8 cellular contexts compared by ENCODE assay signal in the genomic region with DNA sequence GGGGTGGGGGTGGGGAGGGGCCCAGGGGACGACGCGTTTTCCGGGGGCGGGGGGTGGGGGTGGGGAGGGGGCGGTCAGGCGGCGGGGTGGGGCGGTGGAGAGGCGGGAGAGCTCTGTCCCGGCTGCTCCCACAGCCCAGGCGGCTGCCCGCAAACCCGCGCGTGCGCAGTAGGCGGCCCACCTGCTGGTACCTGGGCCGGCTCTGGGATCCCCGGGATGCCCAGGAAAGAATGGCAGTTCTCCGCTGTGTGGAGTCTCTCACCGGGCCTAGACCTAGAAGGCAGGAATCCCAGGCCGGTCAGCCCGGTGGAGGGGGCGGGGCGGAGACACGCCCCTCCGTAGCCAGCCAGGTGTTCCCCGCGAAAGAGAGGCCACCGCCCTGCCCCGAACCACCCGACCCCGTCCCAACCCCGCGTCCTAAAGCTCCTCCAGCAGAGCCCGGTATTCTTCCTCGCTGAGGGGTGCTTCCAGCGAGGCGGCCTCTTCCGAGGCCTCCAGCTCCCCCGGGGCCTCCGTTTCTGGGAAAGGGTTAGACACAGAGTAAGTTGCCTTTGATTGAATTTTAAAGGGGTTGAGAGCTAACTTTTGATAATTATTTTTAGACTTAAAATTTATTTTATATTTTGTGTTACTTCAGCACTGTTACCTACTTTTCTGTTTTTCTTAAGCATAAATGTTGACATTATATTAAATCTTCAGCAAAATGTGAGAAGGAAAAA. TPM values are rescaled to one million over a fixed set of nuclear protein-coding genes. Genes with fewer than 3 reads are reported as not detected.
DNase-seq lines count a peak whose midpoint lies in the region; ATAC-seq, FAIRE-seq and TF ChIP-seq lines count a peak whose summit lies in the region.
"Not testable (repeated sequence)": the region's sequence is repeated elsewhere in the genome, so short reads cannot be mapped to it uniquely, and the experiment has no call there.

No MANE protein-coding gene starts in this region.

- not testable (repeated sequence) for ATAC-seq in HepG2, psoas muscle

- TF ChIP-seq POLR2A in HepG2 (IDR thresholded peaks at IDR 0.05; ENCODE audit: insufficient read depth in 1 of 2, low read depth in 2 of 2, low read length in 2 of 2) = not testable (repeated sequence)

- H3K9ac ChIP-seq in BLaER1; mammary epithelial cell (ENCODE audit: insufficient read depth, low read length); HepG2 (ENCODE audit: insufficient read depth, low read depth, low read length): not testable (repeated sequence)

- in situ Hi-C loops in mammary epithelial cell (cut with MboI; ENCODE audit: low sequenced_read_pairs in 2 of 2); HepG2 (cut with HindIII; ENCODE audit: extremely low pct_ligation_motif_present, low pct_unique_long_range_greater_than_20kb): not testable (repeated sequence)

- 0 out of 2 replicates have a peak overlapping the region, but pooled peaks have one; percentile 51 for H3K4me3 ChIP-seq in BLaER1
- H3K4me3 ChIP-seq in MG63 = peak overlapping the region; percentile 38
- peak overlapping the region in 1 of 3 experiments; percentile 48 for H3K4me3 ChIP-seq in mammary epithelial cell (replicated peaks in 1 of 3; ENCODE audit: insufficient read depth in 1 of 3, low read depth in 2 of 3, low read length in 3 of 3)
- peak overlapping the region in 1 of 3 experiments; percentile 13; a peak in 2 of 6 replicates for H3K4me3 ChIP-seq in HepG2 (replicated peaks in 1 of 3; ENCODE audit: insufficient read depth in 1 of 3, low read depth in 2 of 3, low read length in 3 of 3)
- peak overlapping the region; percentile 59 for H3K4me3 ChIP-seq in psoas muscle

- dilution Hi-C loops in mammary epithelial cell (cut with HindIII; ENCODE audit: low sequenced_read_pairs) = not testable (repeated sequence)

- FAIRE-seq in frontal cortex (lab: Jason Lieb, UNC) = peak; percentile 68
- FAIRE-seq in HepG2 (lab: Jason Lieb, UNC) = not testable (repeated sequence)

- CTCF ChIA-PET in mammary epithelial cell (lab: Charles Lee; ENCODE audit: low non-redundant PET); HepG2 (lab: Yijun Ruan, JAX; ENCODE audit: low intra/inter-chr PET ratio, low total read pairs): not testable (repeated sequence)

- not testable (repeated sequence) for H3K27ac ChIP-seq in BLaER1; mammary epithelial cell (ENCODE audit: insufficient read depth, low read depth, low read length); HepG2 (ENCODE audit: extremely low read length, insufficient read depth, low read length); psoas muscle

- not testable (repeated sequence) for H3K79me2 ChIP-seq in mammary epithelial cell (ENCODE audit: insufficient read depth, low read length); HepG2 (ENCODE audit: insufficient read depth, low read length)

- peak overlapping the region; percentile 47 for H3K4me3 Mint-ChIP-seq in type B pancreatic cell

- TF ChIP-seq CTCF in mammary epithelial cell (conservative IDR thresholded peaks at IDR 0.05 in 1 of 2, IDR thresholded peaks at IDR 0.05 in 1 of 2; ENCODE audit: extremely low read depth in 1 of 2, insufficient read depth in 1 of 2, low read depth in 1 of 2, low read length in 2 of 2); HepG2 (CRISPR knock-in tag; IDR thresholded peaks at IDR 0.05); psoas muscle (IDR thresholded peaks at IDR 0.05); type B pancreatic cell (conservative IDR thresholded peaks at IDR 0.05): not testable (repeated sequence)

- not testable (repeated sequence) for DNase-seq in MG63; mammary epithelial cell; frontal cortex (ENCODE audit: low spot score in 2 of 2); HepG2 (ENCODE audit: low spot score)
- peak; percentile 71 for DNase-seq in activated CD8-positive, alpha-beta memory T cell treated with anti-CD3 and anti-CD28 coated beads for 24 hours
- DNase-seq in psoas muscle (peak; percentile 34 to 60), type B pancreatic cell (ENCODE audit: extremely low spot score, unreplicated experiment) (peak; percentile 87)

- not testable (repeated sequence) for H3K27ac Mint-ChIP-seq in type B pancreatic cell

- H3K4me1 ChIP-seq in BLaER1 = peaks cover 10% of the 10 kb centered on the region
- not testable (repeated sequence) for H3K4me1 ChIP-seq in mammary epithelial cell (ENCODE audit: insufficient read depth, low read length); psoas muscle
- peaks cover 25% of the 10 kb centered on the region for H3K4me1 ChIP-seq in HepG2 (ENCODE audit: insufficient read depth, low read length)

- not testable (repeated sequence) for H3K36me3 ChIP-seq in BLaER1; MG63; mammary epithelial cell (ENCODE audit: insufficient read depth, low read length); HepG2 (replicated peaks in 1 of 2; ENCODE audit: control insufficient read depth in 1 of 2, insufficient read depth in 2 of 2, low read length in 2 of 2); psoas muscle (ENCODE audit: insufficient read depth in 1 of 2, low read depth in 1 of 2)

- H3K36me3 Mint-ChIP-seq in type B pancreatic cell = peaks cover 12% of the 10 kb centered on the region

- H3K4me2 ChIP-seq in BLaER1 = not testable (repeated sequence)
- peak overlapping the region; percentile 23 for H3K4me2 ChIP-seq in mammary epithelial cell (ENCODE audit: insufficient read depth, low read depth, low read length)
- peak overlapping the region; percentile 12; the same call in 1 of the 2 replicates for H3K4me2 ChIP-seq in HepG2 (ENCODE audit: low read depth, low read length)

- not testable (repeated sequence) for H3K4me1 Mint-ChIP-seq in type B pancreatic cell (ENCODE audit: unreplicated experiment)

- not testable (repeated sequence) for H4K20me1 ChIP-seq in BLaER1; mammary epithelial cell (ENCODE audit: insufficient read depth, low read length); HepG2 (ENCODE audit: insufficient read depth, low read length)

- not testable (repeated sequence) for H3K9me3 ChIP-seq in BLaER1; MG63; mammary epithelial cell (replicated peaks; ENCODE audit: insufficient read depth, low read length); psoas muscle
- H3K9me3 ChIP-seq in HepG2 (ENCODE audit: low read length) = peaks cover 22% of the 10 kb centered on the region

- peaks cover 26% of the 10 kb centered on the region for H3K9me3 Mint-ChIP-seq in type B pancreatic cell

- intact Hi-C loops in mammary epithelial cell (cut with micrococcal nuclease); psoas muscle (cut with DNase I): not testable (repeated sequence)
- intact Hi-C loops in HepG2 (cut with micrococcal nuclease; ENCODE audit: unreplicated experiment) = loop anchor here (5.0 kb wide), 1 partner anchor 45 kb away; a partner anchor contains a TSS

- not testable (repeated sequence) for H3K27me3 Mint-ChIP-seq in type B pancreatic cell

- not testable (repeated sequence) for BruUV-seq in mammary epithelial cell (replicated peaks; lab: Mats Ljungman, UMichigan)
- TSS peak; percentile 65 for BruUV-seq in HepG2 (replicated peaks; lab: Mats Ljungman, UMichigan)

- not testable (repeated sequence) for H3K27me3 ChIP-seq in BLaER1; MG63; mammary epithelial cell (ENCODE audit: insufficient read depth, low read length); HepG2 (ENCODE audit: control insufficient read depth in 1 of 2, insufficient read depth in 2 of 2, low read length in 2 of 2); psoas muscle (ENCODE audit: insufficient read depth in 3 of 3, low read length in 2 of 3)

- POLR2A ChIA-PET in HepG2 (lab: Yijun Ruan, JAX) = not testable (repeated sequence)

- WGBS in mammary epithelial cell (ENCODE audit: low coverage, missing lambda C conversion rate) = 40% methylated on average over 26 of the region's 43 CpGs
- WGBS in HepG2 (ENCODE audit: low lambda C conversion rate) = 41% methylated on average over 26 of the region's 43 CpGs
- 33 to 41% (median 38%) methylated on average over 22 to 31 of the region's 43 CpGs for WGBS in psoas muscle, 3 donors

- TF ChIP-seq RAD21 in HepG2 (CRISPR knock-in tag; IDR thresholded peaks at IDR 0.05) = not testable (repeated sequence)

- TF ChIP-seq EP300 in HepG2 (IDR thresholded peaks at IDR 0.05; ENCODE audit: low read depth in 2 of 2, low read length in 2 of 2); HepG2 (CRISPR knock-in tag; IDR thresholded peaks at IDR 0.05; ENCODE audit: borderline replicate concordance): not testable (repeated sequence)

- not testable (repeated sequence) for H2AFZ ChIP-seq in mammary epithelial cell (ENCODE audit: low read depth, low read length); HepG2 (ENCODE audit: low read length)

RNA-seq across cellular contexts. Expression of a gene that starts 46.2 kb away (rescaled TPM):
- 13.1 and 25.8 TPM in 2 replicates for total RNA-seq in MG63 (2014; rRNA removed; shearing (Covaris generic); ENCODE audit: low replicate concordance)
- total RNA-seq in mammary epithelial cell = 10 to 100 TPM; 29.0 to 97.3 TPM
- 19.5 TPM for polyA plus RNA-seq in mammary epithelial cell
- polyA minus RNA-seq in mammary epithelial cell = 54.6 TPM
- total RNA-seq in frontal cortex = 27.3 TPM
- total RNA-seq in HepG2 (2016; rRNA removed; fragmentation: Illumina TruSeq; extraction: Trizol) = 16.6 and 57.4 TPM in 2 replicates
- total RNA-seq in HepG2 (2016; cell fraction: cytosol; rRNA removed; fragmentation: Illumina TruSeq; extraction: Trizol; ENCODE audit: low read depth) = 38.3 and 42.6 TPM in 2 replicates
- 14.9 and 54.3 TPM in 2 replicates for total RNA-seq in HepG2 (2016; cell fraction: insoluble cytoplasmic fraction; rRNA removed; fragmentation: Illumina TruSeq; extraction: Trizol)
- 17.5 and 20.3 TPM in 2 replicates for total RNA-seq in HepG2 (2016; cell fraction: membrane; rRNA removed; fragmentation: Illumina TruSeq; extraction: Trizol)
- 31.7 and 37.4 TPM in 2 replicates for total RNA-seq in HepG2 (2016; cell fraction: nucleus; rRNA removed; fragmentation: Illumina TruSeq; extraction: Trizol)
- polyA plus RNA-seq in HepG2 (2011; rRNA removed) = 10.7 and 14.7 TPM in 2 replicates
- 4.1 and 7.6 TPM in 2 replicates for polyA plus RNA-seq in HepG2 (2011; cell fraction: cytosol; rRNA removed)
- 10.2 and 11.9 TPM in 2 replicates for polyA plus RNA-seq in HepG2 (2011; cell fraction: nucleus; rRNA removed)
- 30.6 and 36.5 TPM in 2 replicates for polyA plus RNA-seq in HepG2 (2012)
- polyA plus RNA-seq in HepG2 (2016; cell fraction: cytosol; fragmentation: Illumina TruSeq; extraction: Trizol; ENCODE audit: low read depth) = 6.5 and 6.6 TPM in 2 replicates
- 76.5 and 77.5 TPM in 2 replicates for polyA plus RNA-seq in HepG2 (2016; cell fraction: insoluble cytoplasmic fraction; fragmentation: Illumina TruSeq; extraction: Trizol; ENCODE audit: low read depth)
- 13.3 and 14.6 TPM in 2 replicates for polyA plus RNA-seq in HepG2 (2016; cell fraction: membrane; fragmentation: Illumina TruSeq; extraction: Trizol; ENCODE audit: low read depth)
- polyA plus RNA-seq in HepG2 (2016; cell fraction: nucleus; fragmentation: Illumina TruSeq; extraction: Trizol; ENCODE audit: insufficient read depth, low read depth) = 60.5 and 65.0 TPM in 2 replicates
- 5.4 and 7.6 TPM in 2 replicates for polyA minus RNA-seq in HepG2 (2011; rRNA and poly(A)+ RNA removed; ENCODE audit: low replicate concordance)
- 19.3 and 25.3 TPM in 2 replicates for polyA minus RNA-seq in HepG2 (2011; cell fraction: cytosol; rRNA and poly(A)+ RNA removed)
- 29.3 and 32.4 TPM in 2 replicates for polyA minus RNA-seq in HepG2 (2011; cell fraction: nucleus; rRNA and poly(A)+ RNA removed)
- 10 to 100 TPM; 59.7 to 76.1 (median 72.8) TPM for total RNA-seq in psoas muscle
- polyA plus RNA-seq in psoas muscle = 100 to 1,000 TPM in 1 of 3 donors, 10 to 100 TPM in 2; 40.7 to 166 (median 73.5) TPM
- 50.4 and 59.5 TPM in 2 replicates for total RNA-seq in type B pancreatic cell (ENCODE audit: low replicate concordance)
